1 cellular context compared by ENCODE assay signal in genomic region chr3:13012228-13012691, GRCh38.
TF ChIP-seq lines count a peak whose summit lies in the region.

No MANE protein-coding gene starts in this region.

TF ChIP-seq in GM12878, 131 proteins besides CTCF, POLR2A, EP300 and RAD21 (continued from another document and continues in another):
- no peak for TF ChIP-seq MLLT1 (IDR thresholded peaks at IDR 0.05)
- TF ChIP-seq PAX5 (IDR thresholded peaks at IDR 0.05; ENCODE audit: borderline replicate concordance, low read depth, low read length), result peak; percentile 56; the same call in 1 of the 2 replicates
- TF ChIP-seq ZNF274 (IDR thresholded peaks at IDR 0.05; ENCODE audit: insufficient read depth, insufficient read length), result no peak
- TF ChIP-seq TAF1 (IDR thresholded peaks at IDR 0.05; ENCODE audit: borderline replicate concordance, low read depth, low read length), result 0 out of 2 replicates have a peak, but pooled peaks have one; percentile 43
- TF ChIP-seq ELK1 (IDR thresholded peaks at IDR 0.05; ENCODE audit: low read depth, low read length), result no peak
- TF ChIP-seq POLR2AphosphoS2 (IDR thresholded peaks at IDR 0.05; ENCODE audit: low read depth, low read length), result no peak
- TF ChIP-seq IKZF2 (IDR thresholded peaks at IDR 0.05), result peak; percentile 93 to 96
- TF ChIP-seq PAX8 (IDR thresholded peaks at IDR 0.05), result no peak
- no peak for TF ChIP-seq GABPA (IDR thresholded peaks at IDR 0.05; ENCODE audit: low read depth)
- no peak for TF ChIP-seq HDAC2 (IDR thresholded peaks at IDR 0.05)
- TF ChIP-seq ZNF217 (IDR thresholded peaks at IDR 0.05), result peak; percentile 64; the same call in 1 of the 2 replicates
- no peak for TF ChIP-seq IRF5 (IDR thresholded peaks at IDR 0.05; ENCODE audit: borderline replicate concordance)
- no peak for TF ChIP-seq ZNF384 (IDR thresholded peaks at IDR 0.05; ENCODE audit: borderline replicate concordance, low read depth, low read length)
- TF ChIP-seq BMI1 (IDR thresholded peaks at IDR 0.05; ENCODE audit: borderline replicate concordance), result no peak
- TF ChIP-seq STAT3 (IDR thresholded peaks at IDR 0.05; ENCODE audit: low read depth, low read length), result no peak
- TF ChIP-seq RBBP5 (conservative IDR thresholded peaks at IDR 0.05), result no peak
- TF ChIP-seq MTA2 (IDR thresholded peaks at IDR 0.05; ENCODE audit: low read depth), result peak; percentile 34; the same call in 1 of the 2 replicates
- TF ChIP-seq HSF1 (IDR thresholded peaks at IDR 0.05; ENCODE audit: low read depth, low read length), result no peak
- no peak for TF ChIP-seq SUZ12 (IDR thresholded peaks at IDR 0.05; ENCODE audit: unreplicated experiment)
- TF ChIP-seq EED (IDR thresholded peaks at IDR 0.05; ENCODE audit: low read depth), result peak; percentile 95
- no peak for TF ChIP-seq CREB1 (IDR thresholded peaks at IDR 0.05; ENCODE audit: low read depth)
- TF ChIP-seq SPI1 (IDR thresholded peaks at IDR 0.05; ENCODE audit: borderline replicate concordance, insufficient read depth, low read depth, low read length), result peak; percentile 97
- no peak for TF ChIP-seq TCF7 (IDR thresholded peaks at IDR 0.05; ENCODE audit: borderline replicate concordance)
- peak; percentile 92; the same call in 1 of the 2 replicates for TF ChIP-seq SMARCA5 (IDR thresholded peaks at IDR 0.05)
- no peak for TF ChIP-seq HDAC6 (IDR thresholded peaks at IDR 0.05; ENCODE audit: unreplicated experiment)
- no peak for TF ChIP-seq CBX3 (IDR thresholded peaks at IDR 0.05; ENCODE audit: borderline replicate concordance, low read depth)
- TF ChIP-seq MXI1 (IDR thresholded peaks at IDR 0.05; ENCODE audit: low read depth, low read length), result peak; percentile 71
- no peak for TF ChIP-seq NR2C2 (IDR thresholded peaks at IDR 0.05; ENCODE audit: borderline replicate concordance, control insufficient read depth, insufficient read length, low read depth)
- no peak for TF ChIP-seq CHD2 (IDR thresholded peaks at IDR 0.05; ENCODE audit: borderline replicate concordance, low read depth, low read length)
- TF ChIP-seq ZBED1 (IDR thresholded peaks at IDR 0.05; ENCODE audit: borderline replicate concordance), result no peak; the same call in 1 of the 2 replicates
- no peak for TF ChIP-seq ZSCAN29 (IDR thresholded peaks at IDR 0.05)
- no peak for TF ChIP-seq E2F8 (IDR thresholded peaks at IDR 0.05; ENCODE audit: low read depth, partially characterized antibody)
- no peak for TF ChIP-seq FOXM1 (IDR thresholded peaks at IDR 0.05; ENCODE audit: low read depth, low read length)
- TF ChIP-seq, protein P1, sequence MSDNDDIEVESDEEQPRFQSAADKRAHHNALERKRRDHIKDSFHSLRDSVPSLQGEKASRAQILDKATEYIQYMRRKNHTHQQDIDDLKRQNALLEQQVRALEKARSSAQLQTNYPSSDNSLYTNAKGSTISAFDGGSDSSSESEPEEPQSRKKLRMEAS (IDR thresholded peaks at IDR 0.05; ENCODE audit: low read depth, low read length), result peak; percentile 57; the same call in 1 of the 2 replicates
- TF ChIP-seq, protein P2, sequence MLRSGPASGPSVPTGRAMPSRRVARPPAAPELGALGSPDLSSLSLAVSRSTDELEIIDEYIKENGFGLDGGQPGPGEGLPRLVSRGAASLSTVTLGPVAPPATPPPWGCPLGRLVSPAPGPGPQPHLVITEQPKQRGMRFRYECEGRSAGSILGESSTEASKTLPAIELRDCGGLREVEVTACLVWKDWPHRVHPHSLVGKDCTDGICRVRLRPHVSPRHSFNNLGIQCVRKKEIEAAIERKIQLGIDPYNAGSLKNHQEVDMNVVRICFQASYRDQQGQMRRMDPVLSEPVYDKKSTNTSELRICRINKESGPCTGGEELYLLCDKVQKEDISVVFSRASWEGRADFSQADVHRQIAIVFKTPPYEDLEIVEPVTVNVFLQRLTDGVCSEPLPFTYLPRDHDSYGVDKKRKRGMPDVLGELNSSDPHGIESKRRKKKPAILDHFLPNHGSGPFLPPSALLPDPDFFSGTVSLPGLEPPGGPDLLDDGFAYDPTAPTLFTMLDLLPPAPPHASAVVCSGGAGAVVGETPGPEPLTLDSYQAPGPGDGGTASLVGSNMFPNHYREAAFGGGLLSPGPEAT (IDR thresholded peaks at IDR 0.05; ENCODE audit: low read depth), result peak; percentile 74
- TF ChIP-seq RUNX3 (IDR thresholded peaks at IDR 0.05; ENCODE audit: low read length), result no peak
- no peak for TF ChIP-seq SIX5 (IDR thresholded peaks at IDR 0.05; ENCODE audit: low read depth, low read length, severe bottlenecking)
- no peak for TF ChIP-seq WRNIP1 (IDR thresholded peaks at IDR 0.05; ENCODE audit: borderline replicate concordance, low read depth, low read length)
- TF ChIP-seq, protein P3, sequence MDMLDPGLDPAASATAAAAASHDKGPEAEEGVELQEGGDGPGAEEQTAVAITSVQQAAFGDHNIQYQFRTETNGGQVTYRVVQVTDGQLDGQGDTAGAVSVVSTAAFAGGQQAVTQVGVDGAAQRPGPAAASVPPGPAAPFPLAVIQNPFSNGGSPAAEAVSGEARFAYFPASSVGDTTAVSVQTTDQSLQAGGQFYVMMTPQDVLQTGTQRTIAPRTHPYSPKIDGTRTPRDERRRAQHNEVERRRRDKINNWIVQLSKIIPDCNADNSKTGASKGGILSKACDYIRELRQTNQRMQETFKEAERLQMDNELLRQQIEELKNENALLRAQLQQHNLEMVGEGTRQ (IDR thresholded peaks at IDR 0.05; ENCODE audit: borderline replicate concordance, low read depth, low read length), result no peak
- 0 out of 4 replicates have a peak, but pooled peaks of 1 of the 2 experiments have one; percentile 10 for TF ChIP-seq SRF (IDR thresholded peaks at IDR 0.05; ENCODE audit: low read depth in 2 of 2, low read length in 2 of 2)
- no peak for TF ChIP-seq PML (IDR thresholded peaks at IDR 0.05; ENCODE audit: low read length)
- TF ChIP-seq TARDBP (IDR thresholded peaks at IDR 0.05; ENCODE audit: borderline replicate concordance), result no peak
- peak; percentile 42 for TF ChIP-seq PBX3 (IDR thresholded peaks at IDR 0.05; ENCODE audit: insufficient replicate concordance, low read depth, low read length)
- TF ChIP-seq JUND (IDR thresholded peaks at IDR 0.05; ENCODE audit: low read depth, low read length), result no peak
- peak; percentile 89 for TF ChIP-seq TCF12 (IDR thresholded peaks at IDR 0.05; ENCODE audit: low read depth, low read length)
- 0 out of 2 replicates have a peak, but pooled peaks have one; percentile 44 for TF ChIP-seq MEF2A (IDR thresholded peaks at IDR 0.05; ENCODE audit: insufficient read depth, low read depth, low read length)
- TF ChIP-seq YBX1 (IDR thresholded peaks at IDR 0.05), result no peak
- TF ChIP-seq NFYA (IDR thresholded peaks at IDR 0.05; ENCODE audit: borderline replicate concordance, low read depth, low read length), result no peak
- TF ChIP-seq, protein P4, sequence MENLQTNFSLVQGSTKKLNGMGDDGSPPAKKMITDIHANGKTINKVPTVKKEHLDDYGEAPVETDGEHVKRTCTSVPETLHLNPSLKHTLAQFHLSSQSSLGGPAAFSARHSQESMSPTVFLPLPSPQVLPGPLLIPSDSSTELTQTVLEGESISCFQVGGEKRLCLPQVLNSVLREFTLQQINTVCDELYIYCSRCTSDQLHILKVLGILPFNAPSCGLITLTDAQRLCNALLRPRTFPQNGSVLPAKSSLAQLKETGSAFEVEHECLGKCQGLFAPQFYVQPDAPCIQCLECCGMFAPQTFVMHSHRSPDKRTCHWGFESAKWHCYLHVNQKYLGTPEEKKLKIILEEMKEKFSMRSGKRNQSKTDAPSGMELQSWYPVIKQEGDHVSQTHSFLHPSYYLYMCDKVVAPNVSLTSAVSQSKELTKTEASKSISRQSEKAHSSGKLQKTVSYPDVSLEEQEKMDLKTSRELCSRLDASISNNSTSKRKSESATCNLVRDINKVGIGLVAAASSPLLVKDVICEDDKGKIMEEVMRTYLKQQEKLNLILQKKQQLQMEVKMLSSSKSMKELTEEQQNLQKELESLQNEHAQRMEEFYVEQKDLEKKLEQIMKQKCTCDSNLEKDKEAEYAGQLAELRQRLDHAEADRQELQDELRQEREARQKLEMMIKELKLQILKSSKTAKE (IDR thresholded peaks at IDR 0.05; ENCODE audit: low read depth, poor library complexity, severe bottlenecking), result peak; percentile 61
- no peak for TF ChIP-seq JUNB (IDR thresholded peaks at IDR 0.05)
- no peak for TF ChIP-seq ETV6 (conservative IDR thresholded peaks at IDR 0.05 in 1 of 2, IDR thresholded peaks at IDR 0.05 in 1 of 2; ENCODE audit: borderline replicate concordance in 1 of 2, low read depth in 1 of 2)
- TF ChIP-seq LARP7 (IDR thresholded peaks at IDR 0.05), result no peak
- TF ChIP-seq, protein P5, sequence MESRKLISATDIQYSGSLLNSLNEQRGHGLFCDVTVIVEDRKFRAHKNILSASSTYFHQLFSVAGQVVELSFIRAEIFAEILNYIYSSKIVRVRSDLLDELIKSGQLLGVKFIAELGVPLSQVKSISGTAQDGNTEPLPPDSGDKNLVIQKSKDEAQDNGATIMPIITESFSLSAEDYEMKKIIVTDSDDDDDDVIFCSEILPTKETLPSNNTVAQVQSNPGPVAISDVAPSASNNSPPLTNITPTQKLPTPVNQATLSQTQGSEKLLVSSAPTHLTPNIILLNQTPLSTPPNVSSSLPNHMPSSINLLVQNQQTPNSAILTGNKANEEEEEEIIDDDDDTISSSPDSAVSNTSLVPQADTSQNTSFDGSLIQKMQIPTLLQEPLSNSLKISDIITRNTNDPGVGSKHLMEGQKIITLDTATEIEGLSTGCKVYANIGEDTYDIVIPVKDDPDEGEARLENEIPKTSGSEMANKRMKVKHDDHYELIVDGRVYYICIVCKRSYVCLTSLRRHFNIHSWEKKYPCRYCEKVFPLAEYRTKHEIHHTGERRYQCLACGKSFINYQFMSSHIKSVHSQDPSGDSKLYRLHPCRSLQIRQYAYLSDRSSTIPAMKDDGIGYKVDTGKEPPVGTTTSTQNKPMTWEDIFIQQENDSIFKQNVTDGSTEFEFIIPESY (IDR thresholded peaks at IDR 0.05), result no peak
